Comparison of ENCODE assay signal across 8 cellular contexts in the genomic region with DNA sequence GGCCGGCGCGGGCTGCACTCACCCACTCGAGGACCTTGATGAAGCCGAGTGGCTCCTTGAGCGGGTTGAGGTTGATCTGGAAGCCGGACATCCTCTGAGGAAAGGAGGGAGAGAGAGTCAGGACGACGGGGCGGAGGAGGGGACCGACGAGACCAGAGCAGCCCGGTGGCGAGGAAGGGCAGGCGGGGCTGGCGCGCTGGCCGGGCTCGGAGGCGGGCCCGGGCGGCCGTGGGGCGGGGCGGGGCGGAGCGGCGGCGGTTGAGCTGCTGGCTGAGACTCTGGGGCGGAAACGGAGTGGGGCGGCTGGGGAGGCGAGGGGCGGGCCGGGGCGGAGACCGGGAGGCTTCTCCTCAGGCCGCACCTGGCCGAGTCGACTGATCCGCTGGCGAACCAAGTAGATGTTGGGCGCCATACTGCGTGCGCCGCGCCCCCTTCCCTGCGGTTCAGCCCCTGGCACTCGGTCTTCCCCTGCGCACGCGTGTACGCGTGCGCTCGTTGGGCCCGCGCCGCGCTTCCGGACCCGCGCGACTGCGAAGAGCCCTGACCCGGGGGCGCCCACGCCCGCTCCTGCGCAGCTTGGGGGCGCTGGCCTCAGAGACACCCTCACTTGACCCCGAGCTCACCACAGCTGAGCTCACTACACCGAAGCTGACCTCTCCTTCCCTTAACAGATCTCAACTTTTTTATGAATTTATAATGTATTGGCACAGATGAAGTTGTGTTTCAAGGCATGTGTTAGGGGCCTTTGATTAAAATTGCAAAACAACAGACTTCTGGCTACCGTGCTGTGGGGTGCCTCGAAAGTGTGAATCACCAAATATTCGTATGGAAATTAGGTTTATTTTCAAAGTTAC. TPM values are rescaled to one million over a fixed set of nuclear protein-coding genes. Genes with fewer than 3 reads are reported as not detected.
A peak's percentile ranks its signal among the peaks of the same experiment; 100 is the strongest.
DNase-seq lines count a peak whose midpoint lies in the region; ATAC-seq, FAIRE-seq and TF ChIP-seq lines count a peak whose summit lies in the region.

TSS of gene SYPL1 (minus strand) at position 195 of the 854 bp plus-strand sequence. CDS start at position 91, 104 bp downstream.

- no peaks in the 10 kb centered on the region for H3K27me3 Mint-ChIP-seq in central memory CD8-positive, alpha-beta T cell

- intact Hi-C loops in kidney (cut with DNase I): no loop called here

- FAIRE-seq in kidney (lab: Jason Lieb, UNC): no peak

- H3K27ac ChIP-seq in kidney (ENCODE audit: low read depth in 2 of 2, low read length in 2 of 2): peak within 1 kb of the TSS; percentile 98 to 99

- no peaks in the 10 kb centered on the region for H3K9me3 Mint-ChIP-seq in central memory CD8-positive, alpha-beta T cell

- peak within 1 kb of the TSS; percentile 94 for H3K27ac Mint-ChIP-seq in central memory CD8-positive, alpha-beta T cell (ENCODE audit: low read depth)

- H3K36me3 Mint-ChIP-seq in central memory CD8-positive, alpha-beta T cell (ENCODE audit: insufficient read depth): peaks cover 12% of the 10 kb centered on the region

- peaks cover 9 to 12% of the 10 kb centered on the region in 2 donors for H3K4me1 ChIP-seq in kidney (ENCODE audit: control insufficient read depth in 1 of 2, insufficient read depth in 1 of 2, low read depth in 1 of 2, low read length in 2 of 2)

- no peaks in the 10 kb centered on the region for H3K9me3 ChIP-seq in kidney (ENCODE audit: control insufficient read depth in 1 of 2, low read length in 2 of 2)

- no peaks in the 10 kb centered on the region for H3K36me3 ChIP-seq in kidney (ENCODE audit: control insufficient read depth in 1 of 2, insufficient read depth in 2 of 2, low read length in 2 of 2)

- H3K9ac ChIP-seq in kidney (ENCODE audit: low read length in 2 of 2): peak within 1 kb of the TSS; percentile 77 to 97

- peak within 1 kb of the TSS; percentile 71 to 73 for H3K4me3 ChIP-seq in kidney (ENCODE audit: low read length in 2 of 2)

- TF ChIP-seq CTCF in kidney (IDR thresholded peaks at IDR 0.05; ENCODE audit: borderline replicate concordance, extremely low read depth, insufficient read depth): no peak

- peak within 1 kb of the TSS; percentile 85 for H3K4me3 Mint-ChIP-seq in central memory CD8-positive, alpha-beta T cell

- ATAC-seq in GM18909 (IDR thresholded peaks at IDR 0.05; ENCODE audit: poor library complexity, unreplicated experiment): peak; percentile 79
- peak; percentile 82 for ATAC-seq in HG03175 (IDR thresholded peaks at IDR 0.05; ENCODE audit: unreplicated experiment)
- peak; percentile 89 for ATAC-seq in central memory CD8-positive, alpha-beta T cell (replicated peaks; ENCODE audit: extremely low read depth, poor library complexity, severe bottlenecking)

- DNase-seq in AG08396 (ENCODE audit: low spot score): peak; percentile 94
- DNase-seq in NCI-H345 (lab: John Stamatoyannopoulos, UW): peak; percentile 95
- DNase-seq in activated CD4-positive, CD25-positive, alpha-beta regulatory T cell treated with anti-CD3 and anti-CD28 coated beads, Interleukin-2, amount 50 U/mL, for 16 hours (ENCODE audit: low read depth, low spot score): peak; percentile 82
- DNase-seq in central memory CD8-positive, alpha-beta T cell (ENCODE audit: low spot score in 2 of 2): peak; percentile 83 to 85
- peak; percentile 99 for DNase-seq in kidney
- DNase-seq in stimulated activated CD4-positive, alpha-beta T cell treated with anti-CD3 and anti-CD28 coated beads, Interleukin-15, amount 100 ng/mL, for 24 hours: peak; percentile 95

- peaks cover 32% of the 10 kb centered on the region for H3K4me1 Mint-ChIP-seq in central memory CD8-positive, alpha-beta T cell

RNA-seq across cellular contexts. Expression of gene SYPL1, which starts in this region (rescaled TPM):
- total RNA-seq in kidney: 111 TPM
- polyA plus RNA-seq in kidney (ENCODE audit: insufficient read depth, low read depth, low replicate concordance): 90.8 TPM

Comparison
In these comparisons a context has a peak if more than half of its experiments do, and no peak if none do; other contexts are left out.
1. Peak in every context shown above with its lines: DNase-seq, ATAC-seq, H3K4me3 ChIP-seq and H3K27ac ChIP-seq.